ENCODE assay signal across 3 cellular contexts in the genomic region with DNA sequence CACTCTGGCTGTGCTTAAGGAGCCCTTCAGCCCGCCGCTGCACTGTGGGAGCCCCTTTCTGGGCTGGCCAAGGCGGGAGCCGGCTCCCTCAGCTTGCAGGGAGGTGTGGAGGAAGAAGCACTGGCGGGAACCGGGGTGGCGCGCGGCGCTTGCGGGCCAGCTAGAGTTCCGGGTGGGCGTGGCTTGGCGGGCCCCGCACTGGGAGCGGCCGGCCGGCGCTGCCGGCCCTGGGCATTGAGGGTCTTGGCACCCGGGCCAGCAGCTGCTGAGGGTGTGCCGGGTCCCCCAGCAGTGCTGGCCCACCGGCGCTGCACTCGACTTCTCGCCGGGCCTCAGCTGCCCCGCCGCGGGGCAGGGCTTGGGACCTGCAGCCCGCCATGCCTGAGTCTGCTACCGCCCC. TPM values are rescaled to one million over a fixed set of nuclear protein-coding genes. Genes with fewer than 3 reads are reported as not detected.
"Had no signal": no experiment of that assay in that cellular context is flagged by ENCODE, and none has a peak within 500 bp of the region (broad histone marks: within the 10 kb centered on the region; RNA-seq: fewer than 3 reads in every experiment).

No MANE protein-coding gene starts in this region.

RNA-seq across cellular contexts. Expression of gene FSTL5, which starts 39.7 kb away (rescaled TPM):
- total RNA-seq: GM23248, HFFc6 had no signal
- polyA plus RNA-seq: GM23248, IgD-negative memory B cell had no signal
